Comparison of ENCODE assay signal across 24 cellular contexts in genomic region chr17:43515641-43516040, GRCh38. TPM values are rescaled to one million over a fixed set of nuclear protein-coding genes. Genes with fewer than 3 reads are reported as not detected.
DNase-seq lines count a peak whose midpoint lies in the region; ATAC-seq and TF ChIP-seq lines count a peak whose summit lies in the region.
"Had no signal": no experiment of that assay in that cellular context is flagged by ENCODE, and none has a peak within 500 bp of the region (broad histone marks: within the 10 kb centered on the region; RNA-seq: fewer than 3 reads in every experiment).

No MANE protein-coding gene starts in this region.

- DNase-seq in NCI-H1092 treated with DMSO at 0.1 percent for 48 hours (lab: John Stamatoyannopoulos, UW) (peak; percentile 2), NCI-H1092 (lab: John Stamatoyannopoulos, UW) (no peak), NCI-H2227 (lab: John Stamatoyannopoulos, UW; ENCODE audit: unreplicated experiment) (peak; percentile 28), fibroblast of peridontal ligament (ENCODE audit: extremely low read depth) (peak; percentile 79), gastrocnemius medialis (no peak), occipital lobe (lab: John Stamatoyannopoulos, UW) (no peak), T-helper 1 cell (no peak), HuH-7 (ENCODE audit: low spot score) (no peak)
- DNase-seq: 8988T; activated CD4-positive, CD25-positive, alpha-beta regulatory T cell treated with anti-CD3 and anti-CD28 coated beads, Interleukin-2, amount 50 U/mL, for 72 hours; activated CD8-positive, alpha-beta memory T cell treated with anti-CD3 and anti-CD28 coated beads, Interleukin-2, amount 10 ng/mL, durations not matched to agents 7 days and 5 days; central memory CD4-positive, alpha-beta T cell; esophagus squamous epithelium; GOT3; IMR-90; MV-4-11; NCI-H2107; NCI-H774; PC-9; thyroid gland had no signal

- no peaks in the 10 kb centered on the region for H3K9me3 ChIP-seq in gastrocnemius medialis
- H3K9me3 ChIP-seq: BLaER1 treated with 17β-estradiol and CSF1 and Interleukin-3, amounts not matched to agents 10 nM and 100 nM; esophagus squamous epithelium; thyroid gland had no signal

- H3K4me3 ChIP-seq in gastrocnemius medialis = no peak overlapping the region
- H3K4me3 ChIP-seq: BLaER1 treated with 17β-estradiol and CSF1 and Interleukin-3, amounts not matched to agents 10 nM and 100 nM; esophagus squamous epithelium; hepatocyte; PC-9; thyroid gland had no signal

- intact Hi-C loops in gastrocnemius medialis (cut with DNase I; ENCODE audit: low total_unique reads) = no loop called here

- no peak for TF ChIP-seq CTCF in gastrocnemius medialis (IDR thresholded peaks at IDR 0.05 in 4 of 5, conservative IDR thresholded peaks at IDR 0.05 in 1 of 5)

- no peak for ATAC-seq in gastrocnemius medialis
- ATAC-seq: activated CD8-positive, alpha-beta memory T cell treated with anti-CD3 and anti-CD28 coated beads, Interleukin-2, amount 10 ng/mL, durations not matched to agents 7 days and 5 days; natural killer cell treated with Interleukin-12 subunit alpha and Interleukin-12 subunit beta and Interleukin-15 and Interleukin-18, amount 100 ng/mL, for 72 hours; stimulated activated memory B cell treated with anti-CD40 and anti-IgM and Interleukin-4, amounts not matched to agents 10 μg/mL and 1 μg/mL and 100 μg/mL, for 72 hours had no signal

- peaks cover 10 to 19% of the 10 kb centered on the region in 2 donors for H3K4me1 ChIP-seq in gastrocnemius medialis
- H3K4me1 ChIP-seq: esophagus squamous epithelium, thyroid gland had no signal

- in situ Hi-C loops in gastrocnemius medialis (cut with MboI; ENCODE audit: low sequenced_read_pairs in 4 of 4) = no loop called here

- peaks cover 0 to 63% of the 10 kb centered on the region in 2 donors for H3K36me3 ChIP-seq in gastrocnemius medialis

- TF ChIP-seq POLR2A in gastrocnemius medialis (IDR thresholded peaks at IDR 0.05) = no peak

- no peaks in the 10 kb centered on the region for H3K27me3 ChIP-seq in gastrocnemius medialis
- H3K27me3 ChIP-seq: BLaER1 treated with 17β-estradiol and CSF1 and Interleukin-3, amounts not matched to agents 10 nM and 100 nM; esophagus squamous epithelium; hepatocyte; thyroid gland had no signal

- peak overlapping the region in 3 of 4 donors; percentile 16 to 77 (median 68) for H3K27ac ChIP-seq in gastrocnemius medialis
- H3K27ac ChIP-seq: esophagus squamous epithelium, hepatocyte, PC-9, thyroid gland had no signal

RNA-seq across cellular contexts. Expression of gene ETV4, which starts 30.5 kb away (rescaled TPM):
- under 1 TPM in 3 of 4 donors, not detected in 1; 0.29 to 0.67 (median 0.42) TPM for total RNA-seq in gastrocnemius medialis
- total RNA-seq in occipital lobe = 1.4 TPM

RNA-seq across cellular contexts. Expression of gene DHX8, which starts 31.9 kb away (rescaled TPM):
- total RNA-seq in gastrocnemius medialis (10 to 100 TPM; 24.0 to 30.3 (median 27.2) TPM), occipital lobe (36.3 TPM)

Comparison
In these comparisons a context has a peak if more than half of its experiments do, and no peak if none do; other contexts are left out.
1. DNase-seq: peak in NCI-H1092 treated with DMSO at 0.1 percent for 48 hours (single experiment), NCI-H2227 (single experiment) and fibroblast of peridontal ligament (single experiment); none in NCI-H1092 (single experiment), gastrocnemius medialis (0 of 2), occipital lobe (single experiment), T-helper 1 cell (0 of 5) and HuH-7 (single experiment).